8 cellular contexts compared by ENCODE assay signal in genomic region chr7:66076459-66077329, GRCh38. TPM values are rescaled to one million over a fixed set of nuclear protein-coding genes. Genes with fewer than 3 reads are reported as not detected.
DNase-seq lines count a peak whose midpoint lies in the region; ATAC-seq and TF ChIP-seq lines count a peak whose summit lies in the region.

No MANE protein-coding gene starts in this region.

- peak overlapping the region; percentile 98 for H3K4me3 ChIP-seq in MM.1S (ENCODE audit: low read length)
- peak overlapping the region; percentile 93 for H3K4me3 ChIP-seq in coronary artery

- peak overlapping the region; percentile 97 for H2AFZ ChIP-seq in MM.1S (ENCODE audit: low read length)

- no peaks in the 10 kb centered on the region for H3K36me3 Mint-ChIP-seq in natural killer cell treated with Interleukin-12 subunit alpha and Interleukin-12 subunit beta and Interleukin-15 and Interleukin-18, amount 100 ng/mL, for 72 hours

- H3K27me3 Mint-ChIP-seq in natural killer cell treated with Interleukin-12 subunit alpha and Interleukin-12 subunit beta and Interleukin-15 and Interleukin-18, amount 100 ng/mL, for 72 hours: no peaks in the 10 kb centered on the region

- peaks cover 14 to 20% of the 10 kb centered on the region in 2 donors for H3K4me1 Mint-ChIP-seq in natural killer cell treated with Interleukin-12 subunit alpha and Interleukin-12 subunit beta and Interleukin-15 and Interleukin-18, amount 100 ng/mL, for 72 hours (ENCODE audit: low read depth in 2 of 2)

- H3K27me3 ChIP-seq in MM.1S (replicated peaks; ENCODE audit: insufficient read depth, low read length): no peaks in the 10 kb centered on the region

- H3K36me3 ChIP-seq in MM.1S (replicated peaks; ENCODE audit: insufficient read depth, low read length): no peaks in the 10 kb centered on the region

- peak overlapping the region; percentile 85; the same call in 1 of the 2 replicates for H3K9ac ChIP-seq in MM.1S (ENCODE audit: low read length)

- H3K27ac Mint-ChIP-seq in natural killer cell treated with Interleukin-12 subunit alpha and Interleukin-12 subunit beta and Interleukin-15 and Interleukin-18, amount 100 ng/mL, for 72 hours: peak overlapping the region; percentile 75 to 90

- no peaks in the 10 kb centered on the region for H3K9me3 ChIP-seq in MM.1S (replicated peaks; ENCODE audit: insufficient read depth, low read length)

- 0 out of 2 replicates have a peak, but pooled peaks cover 4% of the 10 kb centered on the region for H3F3A ChIP-seq in MM.1S (ENCODE audit: insufficient read depth, low read length)

- no peaks in the 10 kb centered on the region for H3K9me3 Mint-ChIP-seq in natural killer cell treated with Interleukin-12 subunit alpha and Interleukin-12 subunit beta and Interleukin-15 and Interleukin-18, amount 100 ng/mL, for 72 hours

- H3K79me2 ChIP-seq in MM.1S (ENCODE audit: low read length): peaks cover 18% of the 10 kb centered on the region

- H3K4me2 ChIP-seq in MM.1S (ENCODE audit: low read depth, low read length): peak overlapping the region; percentile 91

- H3K27ac ChIP-seq in MM.1S (ENCODE audit: low read length) (no peak overlapping the region), coronary artery (peak overlapping the region in 1 of 2 donors; percentile 71)

- peaks cover 9% of the 10 kb centered on the region for H3K4me1 ChIP-seq in MM.1S (ENCODE audit: low read length)

- H3K9me2 ChIP-seq in MM.1S (replicated peaks; ENCODE audit: insufficient read depth, low read length): no peaks in the 10 kb centered on the region

- H3K4me3 Mint-ChIP-seq in natural killer cell treated with Interleukin-12 subunit alpha and Interleukin-12 subunit beta and Interleukin-15 and Interleukin-18, amount 100 ng/mL, for 72 hours: peak overlapping the region; percentile 93

- ATAC-seq in natural killer cell treated with Interleukin-12 subunit alpha and Interleukin-12 subunit beta and Interleukin-15 and Interleukin-18, amount 100 ng/mL, for 72 hours: no peak
- no peak for ATAC-seq in HG02571 (IDR thresholded peaks at IDR 0.05; ENCODE audit: unreplicated experiment)
- no peak for ATAC-seq in HG03521 (IDR thresholded peaks at IDR 0.05; ENCODE audit: unreplicated experiment)
- no peak for ATAC-seq in GM21528 (IDR thresholded peaks at IDR 0.05; ENCODE audit: low FRiP score, unreplicated experiment)

- DNase-seq in CD1c-positive myeloid dendritic cell (ENCODE audit: extremely low spot score): peak; percentile 29
- no peak for DNase-seq in MM.1S
- DNase-seq in coronary artery (ENCODE audit: low spot score): no peak
- no peak for DNase-seq in natural killer cell treated with Interleukin-12 subunit alpha and Interleukin-12 subunit beta and Interleukin-15 and Interleukin-18, amount 100 ng/mL, for 72 hours (ENCODE audit: low spot score)
- DNase-seq in dermis blood vessel endothelial cell: no peak

- no peaks in the 10 kb centered on the region for H4K20me1 ChIP-seq in MM.1S (ENCODE audit: insufficient read depth, low read length)

- TF ChIP-seq CTCF in MM.1S (IDR thresholded peaks at IDR 0.05; ENCODE audit: low read length): no peak
- TF ChIP-seq CTCF in coronary artery (IDR thresholded peaks at IDR 0.05): no peak

RNA-seq across cellular contexts. Expression of gene ASL, which starts 1.1 kb away (rescaled TPM):
- total RNA-seq in natural killer cell treated with Interleukin-12 subunit alpha and Interleukin-12 subunit beta and Interleukin-15 and Interleukin-18, amount 100 ng/mL, for 72 hours: 10 to 100 TPM; 63.1 to 68.3 TPM
- 82.4 and 96.9 TPM in 2 replicates for total RNA-seq in dermis blood vessel endothelial cell

RNA-seq across cellular contexts. Expression of gene CRCP, which starts 38.0 kb away (rescaled TPM):
- total RNA-seq in natural killer cell treated with Interleukin-12 subunit alpha and Interleukin-12 subunit beta and Interleukin-15 and Interleukin-18, amount 100 ng/mL, for 72 hours: 10 to 100 TPM; 45.8 to 54.7 TPM
- 22.5 and 25.4 TPM in 2 replicates for total RNA-seq in dermis blood vessel endothelial cell
